9 cellular contexts compared by ENCODE assay signal in the genomic region with DNA sequence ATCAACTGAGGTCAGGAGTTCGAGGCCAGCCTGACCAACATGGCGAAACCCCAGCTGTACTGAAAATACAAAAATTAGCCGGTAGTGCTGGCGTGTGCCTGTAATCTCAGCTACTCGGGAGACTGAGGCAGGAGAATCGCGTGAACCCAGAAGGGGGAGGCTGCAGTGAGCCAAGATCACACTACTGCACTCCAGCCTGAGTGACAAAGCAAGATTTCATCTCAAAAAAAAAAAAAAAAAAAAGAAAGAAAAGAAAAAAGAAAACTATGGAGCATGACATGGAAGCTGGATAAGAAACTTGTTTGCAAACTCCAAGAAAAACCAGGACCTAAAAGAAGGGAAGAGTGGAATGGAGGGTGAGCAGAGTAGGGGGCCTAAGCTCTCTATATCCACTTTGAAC. TPM values are rescaled to one million over a fixed set of nuclear protein-coding genes. Genes with fewer than 3 reads are reported as not detected.
DNase-seq lines count a peak whose midpoint lies in the region; ATAC-seq and TF ChIP-seq lines count a peak whose summit lies in the region.
"Had no signal": no experiment of that assay in that cellular context is flagged by ENCODE, and none has a peak within 500 bp of the region (broad histone marks: within the 10 kb centered on the region; RNA-seq: fewer than 3 reads in every experiment).

No MANE protein-coding gene starts in this region.

- peak overlapping the region; percentile 98 for H3K9ac ChIP-seq in skeletal muscle satellite cell (ENCODE audit: low read depth, low read length)

- peak overlapping the region; percentile 84 for H3K4me2 ChIP-seq in skeletal muscle satellite cell (ENCODE audit: low read length)

- POLR2A ChIA-PET in Caco-2 (lab: Charles Lee) = interaction anchor here (1.2 to 4.9 kb wide), 3 partner anchors 9 to 131 kb away, joined by 4 to 70 read pairs (median 5); no protein-coding TSS in a partner anchor
- POLR2A ChIA-PET in activated CD4-positive, alpha-beta T cell treated with anti-CD3 and anti-CD28 coated beads for 36 hours (lab: Charles Lee) = no interaction called here

- DNase-seq in Caco-2 = no peak
- no peak for DNase-seq in foreskin keratinocyte
- DNase-seq in activated CD4-positive, alpha-beta T cell treated with anti-CD3 and anti-CD28 coated beads for 36 hours = no peak

- no TSS peak for BruUV-seq in Caco-2 (replicated peaks; lab: Mats Ljungman, UMichigan)

- H3K4me1 ChIP-seq in Caco-2 = peaks cover 41% of the 10 kb centered on the region
- peaks cover 22% of the 10 kb centered on the region for H3K4me1 ChIP-seq in foreskin keratinocyte
- H3K4me1 ChIP-seq in skeletal muscle satellite cell (ENCODE audit: control insufficient read depth, insufficient read depth, low read length) = peaks cover 24% of the 10 kb centered on the region

- intact Hi-C loops in Caco-2 (cut with micrococcal nuclease; ENCODE audit: unreplicated experiment) = no loop called here
- intact Hi-C loops in activated CD4-positive, alpha-beta T cell treated with anti-CD3 and anti-CD28 coated beads for 36 hours (cut with DNase I, micrococcal nuclease) = no loop called here

- H3K4me3 ChIP-seq in Caco-2 (ENCODE audit: low read depth, low read length) (no peak overlapping the region), skeletal muscle satellite cell (ENCODE audit: low read length) (no peak overlapping the region)

- CTCF ChIA-PET in Caco-2 (lab: Charles Lee) = interaction anchor here (0.6 to 1.6 kb wide), 3 partner anchors 9 to 15 kb away, joined by 3 to 8 read pairs (median 3); no protein-coding TSS in a partner anchor
- CTCF ChIA-PET in activated CD4-positive, alpha-beta T cell treated with anti-CD3 and anti-CD28 coated beads for 36 hours (lab: Charles Lee) = interaction anchor here (0.6 to 1.4 kb wide), 4 partner anchors 13 to 537 kb away, joined by 3 to 8 read pairs (median 5); no protein-coding TSS in a partner anchor

- H3K27ac Mint-ChIP-seq in Caco-2 (ENCODE audit: unreplicated experiment) = peak overlapping the region; percentile 93
- H3K27ac Mint-ChIP-seq in activated T-helper 17 cell treated with anti-CD3 and anti-CD28 coated beads, Interleukin-2, amount 50 U/mL, for 72 hours = peak overlapping the region; percentile 98
- no peak overlapping the region for H3K27ac Mint-ChIP-seq in activated CD4-positive, alpha-beta T cell treated with anti-CD3 and anti-CD28 coated beads for 36 hours

- H3K9me3 Mint-ChIP-seq in Caco-2 (ENCODE audit: unreplicated experiment) = no peaks in the 10 kb centered on the region
- no peaks in the 10 kb centered on the region for H3K9me3 Mint-ChIP-seq in activated T-helper 17 cell treated with anti-CD3 and anti-CD28 coated beads, Interleukin-2, amount 50 U/mL, for 72 hours
- no peaks in the 10 kb centered on the region for H3K9me3 Mint-ChIP-seq in activated CD4-positive, alpha-beta T cell treated with anti-CD3 and anti-CD28 coated beads for 36 hours (ENCODE audit: low read depth)
- H3K9me3 Mint-ChIP-seq: activated T-cell treated with anti-CD3 and anti-CD28 coated beads, Interleukin-2, amount 50 U/mL, for 4 hours had no signal

- peak overlapping the region; percentile 95 for H3K27ac ChIP-seq in foreskin keratinocyte

- no peaks in the 10 kb centered on the region for H3K36me3 ChIP-seq in Caco-2 (ENCODE audit: control insufficient read depth, insufficient read depth, low read length)
- no peaks in the 10 kb centered on the region for H3K36me3 ChIP-seq in skeletal muscle satellite cell (ENCODE audit: insufficient read depth, low read length)

- peak overlapping the region; percentile 93 for H3K4me3 Mint-ChIP-seq in Caco-2 (ENCODE audit: unreplicated experiment)
- peak overlapping the region; percentile 96 for H3K4me3 Mint-ChIP-seq in activated T-helper 17 cell treated with anti-CD3 and anti-CD28 coated beads, Interleukin-2, amount 50 U/mL, for 72 hours
- no peak overlapping the region for H3K4me3 Mint-ChIP-seq in activated CD4-positive, alpha-beta T cell treated with anti-CD3 and anti-CD28 coated beads for 36 hours

- H3K9me3 ChIP-seq in Caco-2 (no peaks in the 10 kb centered on the region), skeletal muscle satellite cell (replicated peaks; ENCODE audit: low read length) (no peaks in the 10 kb centered on the region)

- TF ChIP-seq CTCF in Caco-2 (IDR thresholded peaks at IDR 0.05; ENCODE audit: insufficient read depth in 1 of 2, low read depth in 1 of 2, low read length in 1 of 2, severe bottlenecking in 1 of 2, unreplicated experiment in 1 of 2) (no peak), foreskin keratinocyte (conservative IDR thresholded peaks at IDR 0.05) (no peak)

- H3K27me3 ChIP-seq in Caco-2 (replicated peaks; ENCODE audit: control insufficient read depth, insufficient read depth, low read length) (no peaks in the 10 kb centered on the region), foreskin keratinocyte (no peaks in the 10 kb centered on the region), skeletal muscle satellite cell (ENCODE audit: control insufficient read depth, insufficient read depth, low read length) (no peaks in the 10 kb centered on the region)

- no peaks in the 10 kb centered on the region for H3K27me3 Mint-ChIP-seq in Caco-2 (ENCODE audit: insufficient read depth, unreplicated experiment)
- H3K27me3 Mint-ChIP-seq in activated T-helper 17 cell treated with anti-CD3 and anti-CD28 coated beads, Interleukin-2, amount 50 U/mL, for 72 hours = no peaks in the 10 kb centered on the region
- H3K27me3 Mint-ChIP-seq in activated CD4-positive, alpha-beta T cell treated with anti-CD3 and anti-CD28 coated beads for 36 hours = no peaks in the 10 kb centered on the region

- H3K4me1 Mint-ChIP-seq in Caco-2 (ENCODE audit: low read depth, unreplicated experiment) = peaks cover 30% of the 10 kb centered on the region
- peaks cover 10% of the 10 kb centered on the region for H3K4me1 Mint-ChIP-seq in activated T-helper 17 cell treated with anti-CD3 and anti-CD28 coated beads, Interleukin-2, amount 50 U/mL, for 72 hours
- H3K4me1 Mint-ChIP-seq in activated CD4-positive, alpha-beta T cell treated with anti-CD3 and anti-CD28 coated beads for 36 hours = peaks cover 22% of the 10 kb centered on the region

- ATAC-seq in activated T-helper 17 cell treated with anti-CD3 and anti-CD28 coated beads, Interleukin-2, amount 50 U/mL, for 72 hours (replicated peaks) = no peak
- ATAC-seq in foreskin keratinocyte (no peak), HG03025 (IDR thresholded peaks at IDR 0.05; ENCODE audit: low FRiP score, unreplicated experiment) (no peak), GM21737 (IDR thresholded peaks at IDR 0.05; ENCODE audit: unreplicated experiment) (no peak), HG02938 (IDR thresholded peaks at IDR 0.05; ENCODE audit: unreplicated experiment) (no peak)
- no peak for ATAC-seq in activated CD4-positive, alpha-beta T cell treated with anti-CD3 and anti-CD28 coated beads for 36 hours

- peaks cover 23% of the 10 kb centered on the region for H3K36me3 Mint-ChIP-seq in Caco-2 (ENCODE audit: insufficient read depth, unreplicated experiment)
- peaks cover 23% of the 10 kb centered on the region for H3K36me3 Mint-ChIP-seq in activated T-helper 17 cell treated with anti-CD3 and anti-CD28 coated beads, Interleukin-2, amount 50 U/mL, for 72 hours (ENCODE audit: low read depth)
- H3K36me3 Mint-ChIP-seq in activated CD4-positive, alpha-beta T cell treated with anti-CD3 and anti-CD28 coated beads for 36 hours (ENCODE audit: low read depth) = peaks cover 7% of the 10 kb centered on the region

RNA-seq across cellular contexts. Expression of a gene that starts 1.9 kb away (rescaled TPM):
- total RNA-seq in Caco-2 (2022) (45.2 and 56.5 TPM in 2 replicates), foreskin keratinocyte (29.1 and 31.8 TPM in 2 replicates)
- total RNA-seq in activated T-helper 17 cell treated with anti-CD3 and anti-CD28 coated beads, Interleukin-2, amount 50 U/mL, for 72 hours = 10 to 100 TPM; 18.8 to 21.5 TPM
- 19.2 and 21.9 TPM in 2 replicates for polyA plus RNA-seq in foreskin keratinocyte
- total RNA-seq in skeletal muscle satellite cell (2012; rRNA removed) = 31.0 and 35.2 TPM in 2 replicates
- total RNA-seq in activated CD4-positive, alpha-beta T cell treated with anti-CD3 and anti-CD28 coated beads for 36 hours = 10 to 100 TPM; 20.4 to 20.9 TPM

RNA-seq across cellular contexts. Expression of a gene that starts 58.8 kb away (rescaled TPM):
- 47.4 and 52.6 TPM in 2 replicates for total RNA-seq in Caco-2 (2022)
- total RNA-seq in activated T-helper 17 cell treated with anti-CD3 and anti-CD28 coated beads, Interleukin-2, amount 50 U/mL, for 72 hours = 10 to 100 TPM; 34.4 to 38.1 TPM
- 14.4 and 19.1 TPM in 2 replicates for total RNA-seq in foreskin keratinocyte
- polyA plus RNA-seq in foreskin keratinocyte = 14.1 and 16.4 TPM in 2 replicates
- 16.2 and 24.5 TPM in 2 replicates for total RNA-seq in skeletal muscle satellite cell (2012; rRNA removed)
- total RNA-seq in activated CD4-positive, alpha-beta T cell treated with anti-CD3 and anti-CD28 coated beads for 36 hours = 10 to 100 TPM; 22.4 to 29.6 TPM
